11 cellular contexts compared by ENCODE assay signal in genomic region chr11:134040386-134041297, GRCh38.
DNase-seq lines count a peak whose midpoint lies in the region; ATAC-seq and TF ChIP-seq lines count a peak whose summit lies in the region.
"Had no signal": no experiment of that assay in that cellular context is flagged by ENCODE, and none has a peak within 500 bp of the region (broad histone marks: within the 10 kb centered on the region; RNA-seq: fewer than 3 reads in every experiment).

No MANE protein-coding gene starts in this region.

- H3K9me3 Mint-ChIP-seq in nephron, result no peaks in the 10 kb centered on the region
- no peaks in the 10 kb centered on the region for H3K9me3 Mint-ChIP-seq in activated naive CD4-positive, alpha-beta T cell treated with anti-CD3 and anti-CD28 coated beads, Interleukin-2, amount 10 ng/mL, durations not matched to agents 7 days and 5 days

- H3K4me1 Mint-ChIP-seq in nephron, result peaks cover 81% of the 10 kb centered on the region
- peaks cover 27% of the 10 kb centered on the region for H3K4me1 Mint-ChIP-seq in activated naive CD4-positive, alpha-beta T cell treated with anti-CD3 and anti-CD28 coated beads, Interleukin-2, amount 10 ng/mL, durations not matched to agents 7 days and 5 days

- peak overlapping the region; percentile 68 to 77 (median 71) for H3K27ac Mint-ChIP-seq in nephron
- H3K27ac Mint-ChIP-seq in activated naive CD4-positive, alpha-beta T cell treated with anti-CD3 and anti-CD28 coated beads, Interleukin-2, amount 10 ng/mL, durations not matched to agents 7 days and 5 days, result no peak overlapping the region

- CTCF ChIA-PET in activated naive CD4-positive, alpha-beta T cell treated with anti-CD3 and anti-CD28 coated beads, Interleukin-2, amount 10 ng/mL, durations not matched to agents 7 days and 5 days (lab: Charles Lee), result interaction anchor here (0.7 to 4.2 kb wide), 6 partner anchors 8 to 113 kb away, joined by 3 to 31 read pairs (median 4); no protein-coding TSS in a partner anchor

- TF ChIP-seq CTCF in AG10803 (conservative IDR thresholded peaks at IDR 0.05; ENCODE audit: low read length), result no peak
- TF ChIP-seq CTCF in nephron (IDR thresholded peaks at IDR 0.05; ENCODE audit: unreplicated experiment in 3 of 3), result no peak

- no peak for ATAC-seq in GM18873 (IDR thresholded peaks at IDR 0.05; ENCODE audit: low FRiP score, unreplicated experiment)
- ATAC-seq in GM19455 (IDR thresholded peaks at IDR 0.05; ENCODE audit: unreplicated experiment), result no peak
- ATAC-seq: Panc1 had no signal

- peak overlapping the region; percentile 33 to 69 (median 64) for H3K4me3 Mint-ChIP-seq in nephron
- H3K4me3 Mint-ChIP-seq in activated naive CD4-positive, alpha-beta T cell treated with anti-CD3 and anti-CD28 coated beads, Interleukin-2, amount 10 ng/mL, durations not matched to agents 7 days and 5 days, result no peak overlapping the region

- H3K4me3 ChIP-seq in AG10803 (ENCODE audit: low read length), result no peak overlapping the region

- H3K36me3 Mint-ChIP-seq in nephron (ENCODE audit: low read depth), result no peaks in the 10 kb centered on the region
- peaks cover 2% of the 10 kb centered on the region for H3K36me3 Mint-ChIP-seq in activated naive CD4-positive, alpha-beta T cell treated with anti-CD3 and anti-CD28 coated beads, Interleukin-2, amount 10 ng/mL, durations not matched to agents 7 days and 5 days

- H3K27me3 Mint-ChIP-seq in nephron (ENCODE audit: low read depth), result peaks cover 16% of the 10 kb centered on the region
- peaks cover 32% of the 10 kb centered on the region for H3K27me3 Mint-ChIP-seq in activated naive CD4-positive, alpha-beta T cell treated with anti-CD3 and anti-CD28 coated beads, Interleukin-2, amount 10 ng/mL, durations not matched to agents 7 days and 5 days

- DNase-seq in AG10803 (ENCODE audit: low read depth) (peak; percentile 85), NCI-H69 (lab: John Stamatoyannopoulos, UW) (peak; percentile 27), dedifferentiated amniotic fluid mesenchymal stem cell (ENCODE audit: extremely low spot score) (peak; percentile 88), HuH-7.5 (ENCODE audit: low spot score) (no peak)
- DNase-seq in activated naive CD4-positive, alpha-beta T cell treated with anti-CD3 and anti-CD28 coated beads, Interleukin-2, amount 10 ng/mL, durations not matched to agents 7 days and 5 days, result no peak
- DNase-seq: Caco-2, NCI-H1694 had no signal

Comparison
In these comparisons a context has a peak if more than half of its experiments do, and no peak if none do; other contexts are left out.
1. DNase-seq: peak in AG10803 (single experiment), NCI-H69 (single experiment) and dedifferentiated amniotic fluid mesenchymal stem cell (single experiment); none in activated naive CD4-positive, alpha-beta T cell treated with anti-CD3 and anti-CD28 coated beads, Interleukin-2, amount 10 ng/mL, durations not matched to agents 7 days and 5 days (single experiment) and HuH-7.5 (single experiment).